ENCODE assay signal across 10 cellular contexts in the genomic region with DNA sequence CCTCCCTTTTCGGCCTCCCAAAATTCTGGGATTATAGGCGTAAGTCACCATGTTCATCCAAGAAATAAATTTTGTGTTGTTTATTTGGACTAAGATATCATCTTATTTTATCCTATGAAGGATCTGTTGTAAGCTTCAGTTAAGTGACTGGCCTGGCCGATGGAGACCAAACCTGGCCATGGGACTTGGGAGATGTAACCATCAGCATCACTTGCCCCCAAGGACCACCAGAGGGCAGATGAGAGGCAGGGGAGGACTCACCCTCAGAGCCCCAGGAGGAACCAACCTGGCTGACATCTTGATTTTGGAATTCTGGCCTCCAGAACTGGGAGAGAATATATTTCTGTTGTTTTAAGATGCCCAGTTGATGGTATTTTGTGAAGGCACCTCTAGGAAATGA.
DNase-seq lines count a peak whose midpoint lies in the region; ATAC-seq and TF ChIP-seq lines count a peak whose summit lies in the region.
"Had no signal": no experiment of that assay in that cellular context is flagged by ENCODE, and none has a peak within 500 bp of the region (broad histone marks: within the 10 kb centered on the region; RNA-seq: fewer than 3 reads in every experiment).

No MANE protein-coding gene starts in this region.

- no peaks in the 10 kb centered on the region for H3K4me1 ChIP-seq in Panc1 (ENCODE audit: control insufficient read depth, insufficient read depth, low read length)

- no peaks in the 10 kb centered on the region for H3K27me3 ChIP-seq in Panc1 (ENCODE audit: control insufficient read depth, insufficient read depth, low read length)

- TF ChIP-seq CTCF in C4-2B (conservative IDR thresholded peaks at IDR 0.05) (peak; percentile 58), GM12872 (IDR thresholded peaks at IDR 0.05; ENCODE audit: insufficient read depth, low read depth, low read length) (peak; percentile 42; the same call in 2 of the 3 replicates), Panc1 (IDR thresholded peaks at IDR 0.05) (peak; percentile 69)

- H3K9me3 ChIP-seq in Panc1 (ENCODE audit: control insufficient read depth, insufficient read depth, low read depth, low read length) = no peaks in the 10 kb centered on the region

- no peak overlapping the region for H3K4me3 ChIP-seq in Panc1 (ENCODE audit: low read depth in 2 of 2, low read length in 2 of 2)

- in situ Hi-C loops in Panc1 (cut with HindIII; ENCODE audit: low pct_unique_long_range_greater_than_20kb, low sequenced_read_pairs) = no loop called here

- H3K27ac ChIP-seq in C4-2B (no peak overlapping the region), Panc1 (ENCODE audit: low read length) (no peak overlapping the region)

- intact Hi-C loops in Panc1 (cut with micrococcal nuclease; ENCODE audit: unreplicated experiment) = no loop called here

- DNase-seq in Panc1 (ENCODE audit: low read depth, low spot score) (no peak), germinal center (ENCODE audit: low spot score) (peak; percentile 8), NCI-H2029 treated with DMSO at 0.1 percent for 48 hours (lab: John Stamatoyannopoulos, UW) (no peak)
- DNase-seq: effector memory CD8-positive, alpha-beta T cell had no signal

- CTCF ChIA-PET in Panc1 (lab: Charles Lee) = interaction anchor here (0.6 kb wide), 1 partner anchor 674 kb away, joined by 3 read pairs; no protein-coding TSS in a partner anchor

- POLR2A ChIA-PET in Panc1 (lab: Charles Lee) = no interaction called here

- BruUV-seq in Panc1 (replicated peaks; lab: Mats Ljungman, UMichigan) = no TSS peak

- no peaks in the 10 kb centered on the region for H3K36me3 ChIP-seq in Panc1 (ENCODE audit: control insufficient read depth, insufficient read depth, low read length)

- ATAC-seq in Panc1 (no peak), GM21529 (IDR thresholded peaks at IDR 0.05; ENCODE audit: unreplicated experiment) (no peak), HG03565 (IDR thresholded peaks at IDR 0.05; ENCODE audit: unreplicated experiment) (no peak)
- no peak for ATAC-seq in activated CD4-positive, CD25-positive, alpha-beta regulatory T cell treated with anti-CD3 and anti-CD28 coated beads, Interleukin-2, amount 50 U/mL, for 24 hours
- ATAC-seq: effector memory CD8-positive, alpha-beta T cell; stimulated activated memory B cell treated with anti-CD40 and anti-IgM and Interleukin-4, amounts not matched to agents 10 μg/mL and 1 μg/mL and 100 μg/mL, for 72 hours had no signal
